ENCODE assay signal across 2 cellular contexts in the genomic region with DNA sequence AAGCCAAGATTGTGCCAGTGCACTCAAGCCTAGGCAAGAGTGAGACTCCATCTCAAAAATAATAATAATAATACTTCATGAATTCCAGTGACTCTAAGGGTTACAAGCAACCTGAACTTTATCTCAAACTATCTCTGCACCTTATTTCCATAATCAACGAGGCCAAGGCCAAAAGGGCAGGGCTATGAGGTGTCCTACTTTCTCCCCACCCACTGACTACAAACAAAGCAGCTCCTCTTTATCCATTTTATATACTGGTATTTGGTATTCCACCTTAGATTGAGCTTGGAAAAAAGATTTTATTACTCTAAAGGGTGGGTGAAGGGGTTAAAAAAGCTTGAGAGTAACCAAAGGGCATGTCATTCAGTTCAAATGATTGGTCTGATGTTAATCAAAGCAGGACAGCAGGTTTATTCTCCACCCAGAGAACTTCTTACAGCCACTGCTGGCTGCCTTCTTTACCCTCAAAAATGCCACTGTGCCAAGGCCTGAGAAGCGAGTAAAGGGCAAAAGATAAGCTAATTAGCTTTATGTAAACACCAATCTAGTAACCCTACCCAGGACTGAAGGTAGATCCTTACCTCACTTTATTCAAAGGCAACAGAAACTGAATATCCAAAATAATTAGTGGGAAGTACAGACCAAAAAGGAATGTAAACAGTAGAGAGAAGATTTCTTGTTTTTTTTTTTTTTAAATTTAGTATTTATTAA.
A peak's percentile ranks its signal among the peaks of the same experiment; 100 is the strongest.
TF ChIP-seq lines count a peak whose summit lies in the region.

No MANE protein-coding gene starts in this region.

TF ChIP-seq in IMR-90, 13 proteins besides CTCF, POLR2A, EP300 and RAD21:
- TF ChIP-seq BHLHE40 (IDR thresholded peaks at IDR 0.05; ENCODE audit: low read depth, low read length): no peak

TF ChIP-seq in liver, 16 proteins besides CTCF, POLR2A, EP300 and RAD21:
- peak; percentile 50 for TF ChIP-seq FOXA1 (IDR thresholded peaks at IDR 0.05)
- peak; percentile 53 for TF ChIP-seq SP1 (IDR thresholded peaks at IDR 0.05)
- TF ChIP-seq YY1 (IDR thresholded peaks at IDR 0.05): no peak
- peak; percentile 44 to 65 for TF ChIP-seq HNF4A (conservative IDR thresholded peaks at IDR 0.05)
- TF ChIP-seq NR2F2 (IDR thresholded peaks at IDR 0.05): no peak
- no peak for TF ChIP-seq TAF1 (conservative IDR thresholded peaks at IDR 0.05)
- TF ChIP-seq FOXA2 (IDR thresholded peaks at IDR 0.05): peak; percentile 73
- TF ChIP-seq RXRA (IDR thresholded peaks at IDR 0.05): peak in 1 of 2 donors; percentile 63
